15 cellular contexts compared by ENCODE assay signal in genomic region chr6:125258651-125259353, GRCh38.
DNase-seq lines count a peak whose midpoint lies in the region; ATAC-seq and TF ChIP-seq lines count a peak whose summit lies in the region.
"Had no signal": no experiment of that assay in that cellular context is flagged by ENCODE, and none has a peak within 500 bp of the region (broad histone marks: within the 10 kb centered on the region; RNA-seq: fewer than 3 reads in every experiment).

No MANE protein-coding gene starts in this region.

- DNase-seq in NOMO-1 treated with DMSO at 0.1 percent for 48 hours (lab: John Stamatoyannopoulos, UW; ENCODE audit: unreplicated experiment) (peak; percentile 77), foreskin melanocyte (peak; percentile 3), NCI-H1105 (lab: John Stamatoyannopoulos, UW) (no peak)
- no peak for DNase-seq in stimulated activated CD4-positive, alpha-beta T cell treated with anti-CD3 and anti-CD28 coated beads, Interleukin-4, amount 100 ng/mL, for 4 hours
- DNase-seq in activated CD4-positive, alpha-beta T cell treated with anti-CD3 and anti-CD28 coated beads for 48 hours: no peak
- DNase-seq: GOT3, islet precursor cell, mucosa of descending colon, NCI-H1436, NCI-H526 treated with DMSO at 0.1 percent for 48 hours had no signal

- TF ChIP-seq POLR2A in GM18505 (IDR thresholded peaks at IDR 0.05; ENCODE audit: borderline replicate concordance, extremely low read depth, insufficient read depth, insufficient read length): no peak

- ATAC-seq in GM18505 (IDR thresholded peaks at IDR 0.05; ENCODE audit: unreplicated experiment) (peak; percentile 56), HG02981 (IDR thresholded peaks at IDR 0.05; ENCODE audit: unreplicated experiment) (peak; percentile 82), HG03045 (IDR thresholded peaks at IDR 0.05; ENCODE audit: unreplicated experiment) (no peak)
- ATAC-seq: gastroesophageal sphincter, HepG2, mucosa of descending colon had no signal

Comparison
In these comparisons a context has a peak if more than half of its experiments do, and no peak if none do; other contexts are left out.
1. DNase-seq: peak in NOMO-1 treated with DMSO at 0.1 percent for 48 hours (single experiment) and foreskin melanocyte (single experiment); none in stimulated activated CD4-positive, alpha-beta T cell treated with anti-CD3 and anti-CD28 coated beads, Interleukin-4, amount 100 ng/mL, for 4 hours (0 of 2), NCI-H1105 (single experiment) and activated CD4-positive, alpha-beta T cell treated with anti-CD3 and anti-CD28 coated beads for 48 hours (single experiment).